Comparison of ENCODE assay signal across 8 cellular contexts in genomic region chr17:53646835-53647234, GRCh38.
"Had no signal": no experiment of that assay in that cellular context is flagged by ENCODE, and none has a peak within 500 bp of the region (broad histone marks: within the 10 kb centered on the region; RNA-seq: fewer than 3 reads in every experiment).

No MANE protein-coding gene starts in this region.

- DNase-seq: GDM1, GF-D8 had no signal

- ATAC-seq: GM12878 had no signal

- H3K4me3 ChIP-seq: GM12878 had no signal

- FAIRE-seq: G401.6, GM12878, GM12891, GM12892, GM18507, GM19239 had no signal
